Comparison of ENCODE assay signal across 24 cellular contexts in genomic region chr4:28269426-28269825, GRCh38.
DNase-seq lines count a peak whose midpoint lies in the region; ATAC-seq and TF ChIP-seq lines count a peak whose summit lies in the region.
"Had no signal": no experiment of that assay in that cellular context is flagged by ENCODE, and none has a peak within 500 bp of the region (broad histone marks: within the 10 kb centered on the region; RNA-seq: fewer than 3 reads in every experiment).

No MANE protein-coding gene starts in this region.

- H3K9ac ChIP-seq in SU-DHL-6 (ENCODE audit: low read length), result no peak overlapping the region

- H3K9me3 ChIP-seq in SU-DHL-6 (ENCODE audit: insufficient read depth, low read length), result no peaks in the 10 kb centered on the region

- no peak for TF ChIP-seq CTCF in AG10803 (conservative IDR thresholded peaks at IDR 0.05; ENCODE audit: low read length)
- no peak for TF ChIP-seq CTCF in SU-DHL-6 (IDR thresholded peaks at IDR 0.05; ENCODE audit: insufficient read depth, low read length, poor library complexity, severe bottlenecking)
- TF ChIP-seq CTCF in GM10266 (IDR thresholded peaks at IDR 0.05; ENCODE audit: control insufficient read depth, insufficient read depth, low read depth, missing control alignments), result no peak

- DNase-seq in AG10803 (ENCODE audit: low read depth), result peak; percentile 22
- peak; percentile 6 for DNase-seq in M059J (ENCODE audit: low read depth)
- DNase-seq in fibroblast of peridontal ligament (ENCODE audit: extremely low read depth), result peak; percentile 6
- no peak for DNase-seq in HCEC 1CT
- no peak for DNase-seq in sciatic nerve (ENCODE audit: low spot score)
- no peak for DNase-seq in left cardiac atrium
- no peak for DNase-seq in GM10266 (ENCODE audit: extremely low spot score)
- DNase-seq: CD8-positive, alpha-beta T cell; DMS79 treated with DMSO at 0.1 percent for 48 hours; GF-D8; H9; HFFc6; IMR-90; KG1; NCI-H1048; NCI-H1417; NCI-H1694; NCI-H2029 treated with DMSO at 0.1 percent for 48 hours; NCI-H2227 treated with DMSO at 0.1 percent for 48 hours; NCI-H510A; NCI-H69; T-helper 1 cell had no signal

- H3K79me2 ChIP-seq in SU-DHL-6 (ENCODE audit: insufficient read depth, low read length), result no peaks in the 10 kb centered on the region

- H3K36me3 ChIP-seq in SU-DHL-6 (ENCODE audit: low read length), result no peaks in the 10 kb centered on the region

- no peak overlapping the region for H3K4me3 ChIP-seq in AG10803 (ENCODE audit: low read length)
- no peak overlapping the region for H3K4me3 ChIP-seq in SU-DHL-6 (ENCODE audit: insufficient read depth, low read length, poor library complexity, severe bottlenecking)

- H3K27ac ChIP-seq in SU-DHL-6 (ENCODE audit: low read depth, low read length), result no peak overlapping the region
- H3K27ac ChIP-seq: C4-2B had no signal

- H4K20me1 ChIP-seq in SU-DHL-6 (ENCODE audit: low read depth, low read length), result no peaks in the 10 kb centered on the region

- no peaks in the 10 kb centered on the region for H3F3A ChIP-seq in SU-DHL-6 (ENCODE audit: insufficient read depth)

- H3K9me2 ChIP-seq in SU-DHL-6 (replicated peaks; ENCODE audit: insufficient read depth, low read length), result no peaks in the 10 kb centered on the region

- peak overlapping the region; percentile 40 for H2AFZ ChIP-seq in SU-DHL-6 (ENCODE audit: low read depth, low read length, severe bottlenecking)

- no peak overlapping the region for H3K4me2 ChIP-seq in SU-DHL-6 (ENCODE audit: low read depth, low read length, poor library complexity, severe bottlenecking)

- H3K27me3 ChIP-seq in SU-DHL-6 (ENCODE audit: low read length), result no peaks in the 10 kb centered on the region

- intact Hi-C loops in sciatic nerve (cut with DNase I), result no loop called here
- intact Hi-C loops in left cardiac atrium (cut with DNase I), result no loop called here

- ATAC-seq in sciatic nerve (no peak), left cardiac atrium (no peak)
- ATAC-seq: CD8-positive, alpha-beta T cell had no signal

Comparison
In these comparisons a context has a peak if more than half of its experiments do, and no peak if none do; other contexts are left out.
1. DNase-seq: peak in AG10803 (single experiment), M059J (single experiment) and fibroblast of peridontal ligament (single experiment); none in HCEC 1CT (single experiment), sciatic nerve (single experiment), left cardiac atrium (single experiment) and GM10266 (single experiment).